In genomic region chr5:53480474-53481353, GRCh38 we compare ENCODE assay signal across 8 cellular contexts. TPM values are rescaled to one million over a fixed set of nuclear protein-coding genes. Genes with fewer than 3 reads are reported as not detected.
DNase-seq lines count a peak whose midpoint lies in the region; ATAC-seq and TF ChIP-seq lines count a peak whose summit lies in the region.

FST (plus strand) TSS chr5:53480629; CDS start chr5:53480792, 163 bp downstream.

- peaks cover 0 to 12% of the 10 kb centered on the region in 2 donors for H3K36me3 ChIP-seq in psoas muscle (ENCODE audit: insufficient read depth in 1 of 2, low read depth in 1 of 2)

- ATAC-seq in activated T-cell treated with anti-CD3 and anti-CD28 coated beads, Interleukin-2, amount 50 U/mL, for 72 hours (replicated peaks in 1 of 2): peak; percentile 27 to 32
- ATAC-seq in left cardiac atrium (peak; percentile 13 to 33), psoas muscle (peak in 2 of 4 donors; percentile 42 to 45), HG03039 (IDR thresholded peaks at IDR 0.05; ENCODE audit: unreplicated experiment) (no peak)

- peak within 1 kb of the TSS; percentile 34 for H3K27ac ChIP-seq in psoas muscle

- intact Hi-C loops in CD14-positive monocyte (cut with micrococcal nuclease): no loop called here
- intact Hi-C loops in left cardiac atrium (cut with DNase I): loop anchor here (2.0 to 5.0 kb wide), 2 partner anchors 732 to 738 kb away; no protein-coding TSS in a partner anchor
- intact Hi-C loops in psoas muscle (cut with DNase I): loop anchor here (5.0 to 10.0 kb wide), 4 partner anchors 82 to 974 kb away; partner anchors contain the start of genes HSPB3 (in 1 of the 2) and NDUFS4 (in 1 of the 2)

- H3K27me3 Mint-ChIP-seq in CD14-positive monocyte (ENCODE audit: low read depth in 3 of 3) (peaks cover 51 to 76% (median 69%) of the 10 kb centered on the region in 3 donors), HFFc6 (ENCODE audit: insufficient read depth) (peaks cover 7% of the 10 kb centered on the region)
- H3K27me3 Mint-ChIP-seq in activated T-cell treated with anti-CD3 and anti-CD28 coated beads, Interleukin-2, amount 50 U/mL, for 72 hours (ENCODE audit: low read depth): peaks cover 64% of the 10 kb centered on the region

- H3K9me3 Mint-ChIP-seq in CD14-positive monocyte (peaks cover 0 to 13% (median 8%) of the 10 kb centered on the region in 7 donors), HFFc6 (no peaks in the 10 kb centered on the region)
- H3K9me3 Mint-ChIP-seq in activated T-cell treated with anti-CD3 and anti-CD28 coated beads, Interleukin-2, amount 50 U/mL, for 72 hours: no peaks in the 10 kb centered on the region

- no peak for DNase-seq in CD14-positive monocyte (ENCODE audit: low spot score)
- no peak for DNase-seq in HFFc6
- peak; percentile 17 to 35 for DNase-seq in activated T-cell treated with anti-CD3 and anti-CD28 coated beads, Interleukin-2, amount 50 U/mL, for 72 hours
- DNase-seq in left cardiac atrium: peak; percentile 35
- peak in 1 of 2 donors; percentile 56 for DNase-seq in psoas muscle
- no peak for DNase-seq in T-helper 9 cell
- DNase-seq in medulla oblongata (ENCODE audit: extremely low spot score): no peak

- no peaks in the 10 kb centered on the region for H3K4me1 ChIP-seq in psoas muscle

- H3K4me1 Mint-ChIP-seq in CD14-positive monocyte (peaks cover 38% of the 10 kb centered on the region), HFFc6 (ENCODE audit: low read depth) (peaks cover 30% of the 10 kb centered on the region)
- H3K4me1 Mint-ChIP-seq in activated T-cell treated with anti-CD3 and anti-CD28 coated beads, Interleukin-2, amount 50 U/mL, for 72 hours (ENCODE audit: low read depth): peaks cover 44% of the 10 kb centered on the region

- peak within 1 kb of the TSS; percentile 94 to 98 for H3K4me3 Mint-ChIP-seq in CD14-positive monocyte
- H3K4me3 Mint-ChIP-seq in HFFc6: peak within 1 kb of the TSS; percentile 96
- peak within 1 kb of the TSS; percentile 93 to 96 for H3K4me3 Mint-ChIP-seq in activated T-cell treated with anti-CD3 and anti-CD28 coated beads, Interleukin-2, amount 50 U/mL, for 72 hours

- WGBS in psoas muscle, 3 donors: 1 to 2% (median 2%) methylated on average over 63 to 65 of the region's 65 CpGs

- H3K4me3 ChIP-seq in psoas muscle: peak within 1 kb of the TSS; percentile 71

- no peak for TF ChIP-seq CTCF in CD14-positive monocyte (IDR thresholded peaks at IDR 0.05)
- TF ChIP-seq CTCF in HFFc6 (IDR thresholded peaks at IDR 0.05): no peak
- TF ChIP-seq CTCF in psoas muscle (IDR thresholded peaks at IDR 0.05): no peak

- no peaks in the 10 kb centered on the region for H3K9me3 ChIP-seq in psoas muscle

- peaks cover 0 to 18% (median 4%) of the 10 kb centered on the region in 3 donors for H3K27me3 ChIP-seq in psoas muscle (ENCODE audit: insufficient read depth in 3 of 3, low read length in 2 of 3)

- peak within 1 kb of the TSS in 2 of 7 donors; percentile 15 to 32 for H3K27ac Mint-ChIP-seq in CD14-positive monocyte
- peak within 1 kb of the TSS; percentile 86 for H3K27ac Mint-ChIP-seq in HFFc6
- H3K27ac Mint-ChIP-seq in activated T-cell treated with anti-CD3 and anti-CD28 coated beads, Interleukin-2, amount 50 U/mL, for 72 hours: peak within 1 kb of the TSS; percentile 61

- peaks cover 4 to 9% of the 10 kb centered on the region in 2 donors for H3K36me3 Mint-ChIP-seq in CD14-positive monocyte
- peaks cover 27% of the 10 kb centered on the region for H3K36me3 Mint-ChIP-seq in HFFc6 (ENCODE audit: low read depth)
- H3K36me3 Mint-ChIP-seq in activated T-cell treated with anti-CD3 and anti-CD28 coated beads, Interleukin-2, amount 50 U/mL, for 72 hours (ENCODE audit: insufficient read depth in 2 of 2): peaks cover 7 to 12% of the 10 kb centered on the region in 2 donors

RNA-seq across cellular contexts. Expression of gene FST, which starts in this region (rescaled TPM):
- polyA plus RNA-seq in CD14-positive monocyte (not detected), psoas muscle (1 to 10 TPM in 2 of 3 donors, under 1 TPM in 1; 0.94 to 2.4 (median 1.1) TPM)
- 10 to 100 TPM; 14.2 to 92.1 (median 82.2) TPM for total RNA-seq in HFFc6 (2021; fragmentation: NEBNext Ultra II Directional; extraction: Animal tissue kit (Norgen Biotek cat#: 25700))
- total RNA-seq in activated T-cell treated with anti-CD3 and anti-CD28 coated beads, Interleukin-2, amount 50 U/mL, for 72 hours: 1 to 10 TPM; 1.1 to 2.5 TPM
- total RNA-seq in left cardiac atrium (10 to 100 TPM in 1 of 2 donors, 1 to 10 TPM in 1; 2.0 to 10.5 TPM), psoas muscle (10 to 100 TPM in 1 of 4 donors, 1 to 10 TPM in 3; 1.1 to 29.3 (median 3.0) TPM)

Comparison
In these comparisons a context has a peak if more than half of its experiments do, and no peak if none do; other contexts are left out.
1. DNase-seq: peak in activated T-cell treated with anti-CD3 and anti-CD28 coated beads, Interleukin-2, amount 50 U/mL, for 72 hours (2 of 2) and left cardiac atrium (single experiment); none in CD14-positive monocyte (single experiment), HFFc6 (single experiment), T-helper 9 cell (single experiment) and medulla oblongata (single experiment).
2. intact Hi-C loops: an anchor here in left cardiac atrium (2.0 to 5.0 kb wide) and psoas muscle (5.0 to 10.0 kb wide); none called in CD14-positive monocyte.
3. Peak in every context shown above with its lines, with median percentiles within 50 percentile points of each other: H3K4me3 Mint-ChIP-seq.